ENCODE assay signal across 1 cellular context in the genomic region with DNA sequence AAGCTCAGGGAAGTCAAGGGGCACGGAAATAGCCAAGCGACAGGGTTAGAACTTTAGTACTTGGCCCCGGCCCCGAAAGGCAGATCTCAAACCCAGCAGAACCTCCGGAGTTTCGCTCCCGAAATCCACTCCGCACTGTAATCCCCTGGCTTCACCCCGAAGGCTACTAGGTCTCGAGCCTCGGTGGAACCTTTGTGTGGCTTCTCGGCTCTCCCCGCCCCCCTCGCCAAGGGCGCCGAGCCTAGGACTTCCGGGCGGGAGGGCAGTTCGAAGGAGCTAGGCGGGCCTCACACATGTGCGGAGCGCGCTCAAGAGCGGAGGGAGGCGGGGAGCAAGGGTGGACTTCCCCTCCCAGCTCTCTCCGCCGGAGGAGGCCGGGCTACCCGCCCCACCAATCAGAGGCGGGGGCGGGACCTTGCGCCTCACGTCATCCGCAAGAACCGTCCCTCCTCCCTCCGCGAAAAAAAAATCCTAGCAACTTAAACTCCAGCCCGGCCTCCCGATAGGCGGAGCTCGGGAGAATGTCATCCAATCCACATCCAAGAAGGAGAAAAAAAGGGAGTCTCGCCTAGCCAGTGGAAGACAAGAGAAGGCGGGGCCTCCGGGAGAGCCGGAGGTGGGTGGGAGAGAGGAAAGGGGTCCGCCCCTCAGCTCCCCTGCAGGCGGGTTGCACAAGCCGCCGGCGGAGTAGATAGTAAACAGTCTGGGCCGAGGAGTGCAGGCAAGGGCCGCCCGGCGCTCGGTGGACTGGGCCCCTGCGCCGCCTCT.
A peak's percentile ranks its signal among the peaks of the same experiment; 100 is the strongest.
TF ChIP-seq lines count a peak whose summit lies in the region.

No MANE protein-coding gene starts in this region.

TF ChIP-seq in neural cell, 6 proteins besides CTCF, POLR2A, EP300 and RAD21 (continued from another document):
- TF ChIP-seq REST (IDR thresholded peaks at IDR 0.05; ENCODE audit: borderline replicate concordance), result no peak
- peak; percentile 84 for TF ChIP-seq TAF1 (IDR thresholded peaks at IDR 0.05; ENCODE audit: low read depth)
